In the genomic region with DNA sequence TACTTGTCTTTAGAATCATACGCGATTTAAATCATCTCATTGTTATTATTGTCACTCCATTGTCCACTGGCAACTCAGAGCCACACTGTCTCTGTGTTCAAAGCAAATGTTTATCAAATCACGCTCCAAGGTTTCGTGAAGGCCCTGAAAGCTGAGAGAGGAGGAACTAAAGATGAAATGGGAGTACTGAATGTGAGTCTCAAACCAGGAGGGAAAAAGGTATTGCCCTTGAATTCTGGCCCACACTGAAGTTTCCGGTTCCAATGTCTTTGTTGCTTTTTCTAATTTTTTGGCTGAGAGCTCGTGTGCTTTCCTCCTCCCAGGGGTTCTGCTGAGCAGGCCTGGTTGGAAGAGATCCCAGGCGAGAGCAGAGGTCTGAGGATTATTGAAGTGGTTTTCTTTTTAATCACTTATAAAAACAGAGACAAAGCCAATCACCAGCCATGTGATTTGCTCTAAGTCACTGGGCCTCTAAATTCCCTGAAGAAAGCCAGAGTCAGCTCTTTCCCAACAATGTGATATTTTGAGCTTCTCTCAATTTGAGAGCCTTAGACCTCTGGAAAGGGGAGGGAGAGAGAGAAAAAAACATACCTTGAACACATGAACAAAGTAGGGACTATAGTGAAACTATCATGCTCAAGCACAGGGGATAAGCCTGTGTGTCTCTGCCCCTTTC, we compare ENCODE assay signal across 8 cellular contexts.
DNase-seq lines count a peak whose midpoint lies in the region; ATAC-seq and TF ChIP-seq lines count a peak whose summit lies in the region.

No MANE protein-coding gene starts in this region.

- peak; percentile 98 for DNase-seq in astrocyte of the cerebellum (ENCODE audit: low read depth)
- peak; percentile 43 to 61 for DNase-seq in hippocampal formation (lab: John Stamatoyannopoulos, UW)
- DNase-seq in smooth muscle cell (lab: John Stamatoyannopoulos, UW; ENCODE audit: unreplicated experiment), result no peak
- no peak for DNase-seq in natural killer cell treated with Interleukin-12 subunit alpha and Interleukin-12 subunit beta and Interleukin-15 and Interleukin-18, amount 100 ng/mL, for 72 hours (ENCODE audit: low spot score)
- DNase-seq in activated effector memory CD4-positive, alpha-beta T cell treated with Interleukin-2 at 50 U/mL for 16 hours, result no peak
- DNase-seq in activated T-cell treated with anti-CD3 and anti-CD28 coated beads, Interleukin-2, amount 50 U/mL, for 4 hours, result no peak

- in situ Hi-C loops in astrocyte of the cerebellum (cut with HindIII; ENCODE audit: low sequenced_read_pairs), result no loop called here

- H3K9me3 Mint-ChIP-seq in natural killer cell treated with Interleukin-12 subunit alpha and Interleukin-12 subunit beta and Interleukin-15 and Interleukin-18, amount 100 ng/mL, for 72 hours, result peaks cover 11% of the 10 kb centered on the region
- no peaks in the 10 kb centered on the region for H3K9me3 Mint-ChIP-seq in activated T-cell treated with anti-CD3 and anti-CD28 coated beads, Interleukin-2, amount 50 U/mL, for 4 hours

- H3K9me3 ChIP-seq in HEK293 (ENCODE audit: control insufficient read depth, insufficient read depth, low read depth, low read length) (no peaks in the 10 kb centered on the region), smooth muscle cell (replicated peaks; ENCODE audit: low read depth) (no peaks in the 10 kb centered on the region)

- no peak overlapping the region for H3K4me3 Mint-ChIP-seq in natural killer cell treated with Interleukin-12 subunit alpha and Interleukin-12 subunit beta and Interleukin-15 and Interleukin-18, amount 100 ng/mL, for 72 hours
- H3K4me3 Mint-ChIP-seq in activated T-cell treated with anti-CD3 and anti-CD28 coated beads, Interleukin-2, amount 50 U/mL, for 4 hours, result no peak overlapping the region

- H3F3A ChIP-seq in smooth muscle cell (ENCODE audit: low read depth), result peaks cover 14% of the 10 kb centered on the region

- H3K27ac Mint-ChIP-seq in natural killer cell treated with Interleukin-12 subunit alpha and Interleukin-12 subunit beta and Interleukin-15 and Interleukin-18, amount 100 ng/mL, for 72 hours, result no peak overlapping the region

- no peaks in the 10 kb centered on the region for H3K36me3 Mint-ChIP-seq in natural killer cell treated with Interleukin-12 subunit alpha and Interleukin-12 subunit beta and Interleukin-15 and Interleukin-18, amount 100 ng/mL, for 72 hours
- H3K36me3 Mint-ChIP-seq in activated T-cell treated with anti-CD3 and anti-CD28 coated beads, Interleukin-2, amount 50 U/mL, for 4 hours (ENCODE audit: insufficient read depth), result no peaks in the 10 kb centered on the region

- H3K36me3 ChIP-seq in HEK293 (ENCODE audit: control insufficient read depth in 2 of 2, insufficient read depth in 1 of 2, low read length in 2 of 2), result no peaks in the 10 kb centered on the region
- no peaks in the 10 kb centered on the region for H3K36me3 ChIP-seq in smooth muscle cell (ENCODE audit: low read depth)

- TF ChIP-seq CTCF in HEK293 (tag by site-specific recombination; IDR thresholded peaks at IDR 0.05), result no peak
- TF ChIP-seq CTCF in astrocyte of the cerebellum (IDR thresholded peaks at IDR 0.05; ENCODE audit: low read depth, low read length, missing control alignments), result no peak
- no peak for TF ChIP-seq CTCF in smooth muscle cell (IDR thresholded peaks at IDR 0.05; ENCODE audit: borderline replicate concordance, insufficient read depth, poor library complexity, severe bottlenecking)

- ATAC-seq in natural killer cell treated with Interleukin-12 subunit alpha and Interleukin-12 subunit beta and Interleukin-15 and Interleukin-18, amount 100 ng/mL, for 72 hours, result no peak
- ATAC-seq in GM19452 (IDR thresholded peaks at IDR 0.05; ENCODE audit: unreplicated experiment), result no peak
- ATAC-seq in activated T-cell treated with anti-CD3 and anti-CD28 coated beads, Interleukin-2, amount 50 U/mL, for 4 hours, result no peak

- H3K27ac ChIP-seq in HEK293 (ENCODE audit: extremely low read depth, low read depth, low read length) (peak overlapping the region; percentile 86), smooth muscle cell (ENCODE audit: low read depth) (peak overlapping the region; percentile 80)

- H4K20me1 ChIP-seq in smooth muscle cell (ENCODE audit: low read depth), result no peaks in the 10 kb centered on the region

- peak overlapping the region; percentile 73 for H3K4me2 ChIP-seq in smooth muscle cell

- H3K4me1 ChIP-seq in HEK293 (ENCODE audit: control insufficient read depth, insufficient read depth, low read length) (peaks cover 34% of the 10 kb centered on the region), smooth muscle cell (ENCODE audit: low read depth) (peaks cover 14% of the 10 kb centered on the region)

- H3K4me1 Mint-ChIP-seq in natural killer cell treated with Interleukin-12 subunit alpha and Interleukin-12 subunit beta and Interleukin-15 and Interleukin-18, amount 100 ng/mL, for 72 hours (ENCODE audit: low read depth in 2 of 2), result no peaks in the 10 kb centered on the region
- H3K4me1 Mint-ChIP-seq in activated T-cell treated with anti-CD3 and anti-CD28 coated beads, Interleukin-2, amount 50 U/mL, for 4 hours (ENCODE audit: low read depth), result no peaks in the 10 kb centered on the region

- peak overlapping the region; percentile 20 for H3K9ac ChIP-seq in smooth muscle cell (ENCODE audit: low read depth)

- no peaks in the 10 kb centered on the region for H3K79me2 ChIP-seq in smooth muscle cell (ENCODE audit: low read depth)

- H3K27me3 Mint-ChIP-seq in natural killer cell treated with Interleukin-12 subunit alpha and Interleukin-12 subunit beta and Interleukin-15 and Interleukin-18, amount 100 ng/mL, for 72 hours, result no peaks in the 10 kb centered on the region
- no peaks in the 10 kb centered on the region for H3K27me3 Mint-ChIP-seq in activated T-cell treated with anti-CD3 and anti-CD28 coated beads, Interleukin-2, amount 50 U/mL, for 4 hours (ENCODE audit: low read depth)

- no peaks in the 10 kb centered on the region for H3K27me3 ChIP-seq in smooth muscle cell (ENCODE audit: low read depth)

- peak overlapping the region; percentile 77 for H2AFZ ChIP-seq in smooth muscle cell (ENCODE audit: low read depth)

- POLR2A ChIA-PET in HEK293 (lab: Yijun Ruan, JAX), result no interaction called here

- no peak overlapping the region for H3K4me3 ChIP-seq in HEK293 (ENCODE audit: low read depth, low read length)
- no peak overlapping the region for H3K4me3 ChIP-seq in astrocyte of the cerebellum (ENCODE audit: low read depth, low read length)
- H3K4me3 ChIP-seq in smooth muscle cell, result no peak overlapping the region

- WGBS in smooth muscle cell (ENCODE audit: low lambda C conversion rate), result 57% methylated on average over 7 of the region's 7 CpGs

- CTCF ChIA-PET in HEK293 (lab: Yijun Ruan, JAX), result interaction anchor here (0.9 kb wide), 1 partner anchor 541 kb away, joined by 3 read pairs; no protein-coding TSS in a partner anchor

TF ChIP-seq in HEK293, 187 proteins besides CTCF, POLR2A, EP300 and RAD21 (continues in another document):
- TF ChIP-seq, protein P1, sequence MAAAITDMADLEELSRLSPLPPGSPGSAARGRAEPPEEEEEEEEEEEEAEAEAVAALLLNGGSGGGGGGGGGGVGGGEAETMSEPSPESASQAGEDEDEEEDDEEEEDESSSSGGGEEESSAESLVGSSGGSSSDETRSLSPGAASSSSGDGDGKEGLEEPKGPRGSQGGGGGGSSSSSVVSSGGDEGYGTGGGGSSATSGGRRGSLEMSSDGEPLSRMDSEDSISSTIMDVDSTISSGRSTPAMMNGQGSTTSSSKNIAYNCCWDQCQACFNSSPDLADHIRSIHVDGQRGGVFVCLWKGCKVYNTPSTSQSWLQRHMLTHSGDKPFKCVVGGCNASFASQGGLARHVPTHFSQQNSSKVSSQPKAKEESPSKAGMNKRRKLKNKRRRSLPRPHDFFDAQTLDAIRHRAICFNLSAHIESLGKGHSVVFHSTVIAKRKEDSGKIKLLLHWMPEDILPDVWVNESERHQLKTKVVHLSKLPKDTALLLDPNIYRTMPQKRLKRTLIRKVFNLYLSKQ (tag by site-specific recombination; IDR thresholded peaks at IDR 0.05; ENCODE audit: borderline replicate concordance), result no peak
- TF ChIP-seq, protein P2, sequence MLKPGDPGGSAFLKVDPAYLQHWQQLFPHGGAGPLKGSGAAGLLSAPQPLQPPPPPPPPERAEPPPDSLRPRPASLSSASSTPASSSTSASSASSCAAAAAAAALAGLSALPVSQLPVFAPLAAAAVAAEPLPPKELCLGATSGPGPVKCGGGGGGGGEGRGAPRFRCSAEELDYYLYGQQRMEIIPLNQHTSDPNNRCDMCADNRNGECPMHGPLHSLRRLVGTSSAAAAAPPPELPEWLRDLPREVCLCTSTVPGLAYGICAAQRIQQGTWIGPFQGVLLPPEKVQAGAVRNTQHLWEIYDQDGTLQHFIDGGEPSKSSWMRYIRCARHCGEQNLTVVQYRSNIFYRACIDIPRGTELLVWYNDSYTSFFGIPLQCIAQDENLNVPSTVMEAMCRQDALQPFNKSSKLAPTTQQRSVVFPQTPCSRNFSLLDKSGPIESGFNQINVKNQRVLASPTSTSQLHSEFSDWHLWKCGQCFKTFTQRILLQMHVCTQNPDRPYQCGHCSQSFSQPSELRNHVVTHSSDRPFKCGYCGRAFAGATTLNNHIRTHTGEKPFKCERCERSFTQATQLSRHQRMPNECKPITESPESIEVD (tag by site-specific recombination; IDR thresholded peaks at IDR 0.05), result peak; percentile 97
- TF ChIP-seq KLF1 (tag by site-specific recombination; IDR thresholded peaks at IDR 0.05) (no peak), SCRT1 (tag by site-specific recombination; IDR thresholded peaks at IDR 0.05; ENCODE audit: borderline replicate concordance) (no peak), ZSCAN30 (tag by site-specific recombination; IDR thresholded peaks at IDR 0.05) (peak; percentile 22; the same call in 1 of the 2 replicates), TCF7L2 (IDR thresholded peaks at IDR 0.05; ENCODE audit: borderline replicate concordance, low read depth, low read length) (no peak), ZNF529 (tag by site-specific recombination; IDR thresholded peaks at IDR 0.05; ENCODE audit: insufficient replicate concordance) (no peak)

Comparison
In these comparisons a context has a peak if more than half of its experiments do, and no peak if none do; other contexts are left out.
1. DNase-seq: peak in astrocyte of the cerebellum (single experiment) and hippocampal formation (2 of 2); none in smooth muscle cell (single experiment), natural killer cell treated with Interleukin-12 subunit alpha and Interleukin-12 subunit beta and Interleukin-15 and Interleukin-18, amount 100 ng/mL, for 72 hours (single experiment), activated effector memory CD4-positive, alpha-beta T cell treated with Interleukin-2 at 50 U/mL for 16 hours (single experiment) and activated T-cell treated with anti-CD3 and anti-CD28 coated beads, Interleukin-2, amount 50 U/mL, for 4 hours (single experiment).